11 cellular contexts compared by ENCODE assay signal in genomic region chr3:71694358-71694999, GRCh38. TPM values are rescaled to one million over a fixed set of nuclear protein-coding genes. Genes with fewer than 3 reads are reported as not detected.
DNase-seq lines count a peak whose midpoint lies in the region; ATAC-seq and TF ChIP-seq lines count a peak whose summit lies in the region.
"Had no signal": no experiment of that assay in that cellular context is flagged by ENCODE, and none has a peak within 500 bp of the region (broad histone marks: within the 10 kb centered on the region; RNA-seq: fewer than 3 reads in every experiment).

No MANE protein-coding gene starts in this region.

- peaks cover 33% of the 10 kb centered on the region for H3K36me3 Mint-ChIP-seq in activated CD4-positive, alpha-beta T cell treated with anti-CD3 and anti-CD28 coated beads for 36 hours (ENCODE audit: low read depth)
- peaks cover 63 to 73% of the 10 kb centered on the region in 2 donors for H3K36me3 Mint-ChIP-seq in CD4-positive, alpha-beta memory T cell

- peaks cover 59% of the 10 kb centered on the region for H3K4me1 ChIP-seq in body of pancreas
- H3K4me1 ChIP-seq in smooth muscle cell (ENCODE audit: low read depth), result peaks cover 20% of the 10 kb centered on the region
- no peaks in the 10 kb centered on the region for H3K4me1 ChIP-seq in CD4-positive, alpha-beta memory T cell (ENCODE audit: insufficient read depth, low read length)

- H3K36me3 ChIP-seq in body of pancreas (replicated peaks in 1 of 2; ENCODE audit: insufficient read depth in 1 of 2, low read depth in 2 of 2), result no peaks in the 10 kb centered on the region
- H3K36me3 ChIP-seq in smooth muscle cell (ENCODE audit: low read depth), result no peaks in the 10 kb centered on the region
- peaks cover 45% of the 10 kb centered on the region for H3K36me3 ChIP-seq in CD4-positive, alpha-beta memory T cell (ENCODE audit: insufficient read depth, low read length)
- H3K36me3 ChIP-seq: thoracic aorta had no signal

- CTCF ChIA-PET in activated CD4-positive, alpha-beta T cell treated with anti-CD3 and anti-CD28 coated beads for 36 hours (lab: Charles Lee), result interaction anchor here (1.0 to 1.6 kb wide), 3 partner anchors 8 to 35 kb away, joined by 3 to 6 read pairs (median 6); no protein-coding TSS in a partner anchor
- CTCF ChIA-PET in CD4-positive, alpha-beta memory T cell (lab: Charles Lee; ENCODE audit: partially characterized antibody), result interaction anchor here (1.2 to 1.9 kb wide), 2 partner anchors 14 to 35 kb away, joined by 3 to 8 read pairs; no protein-coding TSS in a partner anchor

- no peak overlapping the region for H3K27ac Mint-ChIP-seq in activated CD4-positive, alpha-beta T cell treated with anti-CD3 and anti-CD28 coated beads for 36 hours
- H3K27ac Mint-ChIP-seq in CD4-positive, alpha-beta memory T cell, result peak overlapping the region in 1 of 7 donors; percentile 73
- H3K27ac Mint-ChIP-seq: activated T-helper 17 cell treated with anti-CD3 and anti-CD28 coated beads, Interleukin-2, amount 50 U/mL, for 72 hours had no signal

- POLR2A ChIA-PET in activated CD4-positive, alpha-beta T cell treated with anti-CD3 and anti-CD28 coated beads for 36 hours (lab: Charles Lee), result no interaction called here
- POLR2A ChIA-PET in CD4-positive, alpha-beta memory T cell (lab: Charles Lee; ENCODE audit: partially characterized antibody), result interaction anchor here (0.8 to 1.0 kb wide), 3 partner anchors 8 to 35 kb away, joined by 3 to 4 read pairs (median 3); partner anchors contain the start of gene EIF4E3

- H3K4me2 ChIP-seq in smooth muscle cell, result peak overlapping the region; percentile 63

- H3K4me1 Mint-ChIP-seq in activated CD4-positive, alpha-beta T cell treated with anti-CD3 and anti-CD28 coated beads for 36 hours, result peaks cover 3% of the 10 kb centered on the region
- peaks cover 0 to 19% (median 12%) of the 10 kb centered on the region in 4 donors for H3K4me1 Mint-ChIP-seq in CD4-positive, alpha-beta memory T cell

- peak overlapping the region; percentile 16 for H2AFZ ChIP-seq in smooth muscle cell (ENCODE audit: low read depth)

- no peaks in the 10 kb centered on the region for H3K27me3 Mint-ChIP-seq in activated CD4-positive, alpha-beta T cell treated with anti-CD3 and anti-CD28 coated beads for 36 hours
- H3K27me3 Mint-ChIP-seq in CD4-positive, alpha-beta memory T cell, result no peaks in the 10 kb centered on the region
- H3K27me3 Mint-ChIP-seq: activated T-helper 17 cell treated with anti-CD3 and anti-CD28 coated beads, Interleukin-2, amount 50 U/mL, for 72 hours had no signal

- no peak for TF ChIP-seq POLR2A in body of pancreas (IDR thresholded peaks at IDR 0.05)

- H3K9ac ChIP-seq in smooth muscle cell (ENCODE audit: low read depth), result no peak overlapping the region

- H3K9me3 Mint-ChIP-seq in activated CD4-positive, alpha-beta T cell treated with anti-CD3 and anti-CD28 coated beads for 36 hours (ENCODE audit: low read depth), result no peaks in the 10 kb centered on the region
- no peaks in the 10 kb centered on the region for H3K9me3 Mint-ChIP-seq in CD4-positive, alpha-beta memory T cell
- H3K9me3 Mint-ChIP-seq: activated T-helper 17 cell treated with anti-CD3 and anti-CD28 coated beads, Interleukin-2, amount 50 U/mL, for 72 hours had no signal

- DNase-seq in HCEC 1CT (peak; percentile 94), body of pancreas (no peak), hepatic stellate cell (ENCODE audit: low spot score) (peak; percentile 64), smooth muscle cell (lab: John Stamatoyannopoulos, UW; ENCODE audit: unreplicated experiment) (no peak), SHP77 (lab: John Stamatoyannopoulos, UW) (no peak)
- DNase-seq in activated CD4-positive, alpha-beta T cell treated with anti-CD3 and anti-CD28 coated beads for 36 hours, result no peak
- DNase-seq in CD4-positive, alpha-beta memory T cell, result no peak

- no peaks in the 10 kb centered on the region for H4K20me1 ChIP-seq in smooth muscle cell (ENCODE audit: low read depth)

- intact Hi-C loops in body of pancreas (cut with DNase I), result no loop called here
- intact Hi-C loops in activated CD4-positive, alpha-beta T cell treated with anti-CD3 and anti-CD28 coated beads for 36 hours (cut with DNase I, micrococcal nuclease), result no loop called here
- intact Hi-C loops in CD4-positive, alpha-beta memory T cell (cut with micrococcal nuclease), result no loop called here

- 29% methylated on average over 4 of the region's 4 CpGs for WGBS in body of pancreas, 2 donors
- 36% methylated on average over 4 of the region's 4 CpGs for WGBS in smooth muscle cell (ENCODE audit: low lambda C conversion rate)

- peak; percentile 26 for ATAC-seq in body of pancreas
- no peak for ATAC-seq in activated CD4-positive, alpha-beta T cell treated with anti-CD3 and anti-CD28 coated beads for 36 hours
- no peak for ATAC-seq in GM21576 (IDR thresholded peaks at IDR 0.05; ENCODE audit: unreplicated experiment)
- ATAC-seq: activated T-helper 17 cell treated with anti-CD3 and anti-CD28 coated beads, Interleukin-2, amount 50 U/mL, for 72 hours had no signal

- peak overlapping the region; percentile 48 to 87 (median 81) for H3K27ac ChIP-seq in body of pancreas
- H3K27ac ChIP-seq in smooth muscle cell (ENCODE audit: low read depth), result peak overlapping the region; percentile 68
- H3K27ac ChIP-seq in CD4-positive, alpha-beta memory T cell (ENCODE audit: low read depth, low read length), result no peak overlapping the region
- H3K27ac ChIP-seq: thoracic aorta had no signal

- TF ChIP-seq CTCF in body of pancreas (IDR thresholded peaks at IDR 0.05) (no peak), smooth muscle cell (IDR thresholded peaks at IDR 0.05; ENCODE audit: borderline replicate concordance, insufficient read depth, poor library complexity, severe bottlenecking) (no peak)

- H3F3A ChIP-seq in smooth muscle cell (ENCODE audit: low read depth), result peaks cover 18% of the 10 kb centered on the region

- H3K27me3 ChIP-seq in body of pancreas (no peaks in the 10 kb centered on the region), smooth muscle cell (ENCODE audit: low read depth) (no peaks in the 10 kb centered on the region)
- no peaks in the 10 kb centered on the region for H3K27me3 ChIP-seq in CD4-positive, alpha-beta memory T cell (ENCODE audit: insufficient read depth, low read length)

- no peaks in the 10 kb centered on the region for H3K79me2 ChIP-seq in smooth muscle cell (ENCODE audit: low read depth)

- no peak overlapping the region for H3K4me3 ChIP-seq in body of pancreas
- H3K4me3 ChIP-seq in smooth muscle cell, result peak overlapping the region; percentile 3
- H3K4me3 ChIP-seq in CD4-positive, alpha-beta memory T cell (ENCODE audit: low read length in 2 of 2), result no peak overlapping the region
- H3K4me3 ChIP-seq: thoracic aorta had no signal

- H3K9me3 ChIP-seq in body of pancreas (no peaks in the 10 kb centered on the region), smooth muscle cell (replicated peaks; ENCODE audit: low read depth) (no peaks in the 10 kb centered on the region)
- H3K9me3 ChIP-seq in CD4-positive, alpha-beta memory T cell (ENCODE audit: control insufficient read depth in 1 of 2, low read length in 2 of 2), result no peaks in the 10 kb centered on the region
- H3K9me3 ChIP-seq: thoracic aorta had no signal

- H3K4me3 Mint-ChIP-seq in activated CD4-positive, alpha-beta T cell treated with anti-CD3 and anti-CD28 coated beads for 36 hours, result no peak overlapping the region
- H3K4me3 Mint-ChIP-seq in CD4-positive, alpha-beta memory T cell, result no peak overlapping the region
- H3K4me3 Mint-ChIP-seq: activated T-helper 17 cell treated with anti-CD3 and anti-CD28 coated beads, Interleukin-2, amount 50 U/mL, for 72 hours had no signal

RNA-seq across cellular contexts. Expression of gene EIF4E3, which starts 30.7 kb away (rescaled TPM):
- total RNA-seq in body of pancreas, result 1 to 10 TPM; 8.2 to 9.6 TPM
- total RNA-seq in smooth muscle cell, result 2.2 and 3.5 TPM in 2 replicates
- polyA plus RNA-seq in smooth muscle cell, result 2.3 and 2.8 TPM in 2 replicates
- total RNA-seq in activated CD4-positive, alpha-beta T cell treated with anti-CD3 and anti-CD28 coated beads for 36 hours, result 10 to 100 TPM; 28.7 to 29.7 TPM
- 10 to 100 TPM; 51.5 to 58.7 TPM for total RNA-seq in CD4-positive, alpha-beta memory T cell
- polyA plus RNA-seq in CD4-positive, alpha-beta memory T cell, result 10 to 100 TPM; 40.7 to 55.1 TPM

RNA-seq across cellular contexts. Expression of gene GPR27, which starts 59.2 kb away (rescaled TPM):
- 1 to 10 TPM in 1 of 2 donors, under 1 TPM in 1; 0.33 to 2.3 TPM for total RNA-seq in body of pancreas
- 0.40 and 1.2 TPM in 2 replicates for total RNA-seq in smooth muscle cell
- 0.50 and 0.83 TPM in 2 replicates for polyA plus RNA-seq in smooth muscle cell
- total RNA-seq in activated CD4-positive, alpha-beta T cell treated with anti-CD3 and anti-CD28 coated beads for 36 hours, result 1 to 10 TPM; 1.2 to 1.6 TPM
- total RNA-seq in CD4-positive, alpha-beta memory T cell, result under 1 TPM; 0.17 to 0.38 TPM
- 1 to 10 TPM in 1 of 2 donors, under 1 TPM in 1; 0.79 to 1.4 TPM for polyA plus RNA-seq in CD4-positive, alpha-beta memory T cell
- total RNA-seq: lung microvascular endothelial cell had no signal

Comparison
In these comparisons a context has a peak if more than half of its experiments do, and no peak if none do; other contexts are left out.
1. DNase-seq: peak in HCEC 1CT (single experiment) and hepatic stellate cell (single experiment); none in body of pancreas (0 of 4), smooth muscle cell (single experiment), activated CD4-positive, alpha-beta T cell treated with anti-CD3 and anti-CD28 coated beads for 36 hours (single experiment), CD4-positive, alpha-beta memory T cell (0 of 5) and SHP77 (0 of 2).